1 cellular context compared by ENCODE assay signal in the genomic region with DNA sequence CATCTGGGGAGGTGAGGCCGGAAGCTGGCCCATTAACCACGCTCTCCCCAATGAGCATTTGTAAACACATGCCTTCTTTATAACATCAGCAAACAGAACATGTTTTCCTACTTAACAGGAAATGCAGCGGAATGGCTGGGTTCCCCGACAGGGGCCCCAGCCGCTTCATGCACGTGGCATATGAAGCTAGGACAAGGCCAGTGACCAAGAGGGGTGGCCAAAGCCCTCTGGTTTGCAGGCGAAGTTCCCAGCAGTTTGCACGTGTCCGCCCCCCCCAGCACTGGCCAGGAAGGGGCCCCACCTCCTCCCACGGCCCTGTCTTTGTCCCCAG.
TF ChIP-seq lines count a peak whose summit lies in the region.

No MANE protein-coding gene starts in this region.

TF ChIP-seq in HepG2, 621 proteins besides CTCF, POLR2A, EP300 and RAD21 (continued from another document and continues in another):
- TF ChIP-seq ZNF329 (CRISPR knock-in tag; IDR thresholded peaks at IDR 0.05; ENCODE audit: low read depth) (peak; percentile 34; the same call in 1 of the 2 replicates), ZMAT3 (CRISPR knock-in tag; conservative IDR thresholded peaks at IDR 0.05) (peak; percentile 66; the same call in 1 of the 2 replicates), ZNF362 (CRISPR knock-in tag; IDR thresholded peaks at IDR 0.05; ENCODE audit: borderline replicate concordance) (no peak), MIXL1 (CRISPR knock-in tag; IDR thresholded peaks at IDR 0.05) (peak; percentile 89), MAZ (IDR thresholded peaks at IDR 0.05; ENCODE audit: borderline replicate concordance, low read depth, low read length) (no peak), MAZ (CRISPR knock-in tag; IDR thresholded peaks at IDR 0.05; ENCODE audit: low read depth) (peak; percentile 68), ZNF256 (CRISPR knock-in tag; conservative IDR thresholded peaks at IDR 0.05) (no peak), LBX2 (CRISPR knock-in tag; IDR thresholded peaks at IDR 0.05; ENCODE audit: borderline replicate concordance) (peak; percentile 76; the same call in 1 of the 2 replicates), SMC3 (IDR thresholded peaks at IDR 0.05; ENCODE audit: low read length) (no peak), THYN1 (CRISPR knock-in tag; IDR thresholded peaks at IDR 0.05; ENCODE audit: borderline replicate concordance, low read depth) (no peak), SNAPC5 (CRISPR knock-in tag; IDR thresholded peaks at IDR 0.05; ENCODE audit: borderline replicate concordance) (0 out of 2 replicates have a peak, but pooled peaks have one; percentile 47), ONECUT2 (CRISPR knock-in tag; IDR thresholded peaks at IDR 0.05) (peak; percentile 34; the same call in 1 of the 2 replicates), ZNF670 (CRISPR knock-in tag; IDR thresholded peaks at IDR 0.05; ENCODE audit: borderline replicate concordance) (peak; percentile 84; the same call in 1 of the 2 replicates), TBX2 (CRISPR knock-in tag; IDR thresholded peaks at IDR 0.05; ENCODE audit: borderline replicate concordance) (peak; percentile 91; the same call in 1 of the 2 replicates), ESRRA (CRISPR knock-in tag; IDR thresholded peaks at IDR 0.05; ENCODE audit: low read depth) (no peak), ZNF264 (CRISPR knock-in tag; IDR thresholded peaks at IDR 0.05) (peak; percentile 92), ZNF460 (CRISPR knock-in tag; IDR thresholded peaks at IDR 0.05; ENCODE audit: borderline replicate concordance) (no peak), ZNF263 (CRISPR knock-in tag; IDR thresholded peaks at IDR 0.05) (0 out of 2 replicates have a peak, but pooled peaks have one; percentile 23), ZNF570 (CRISPR knock-in tag; IDR thresholded peaks at IDR 0.05; ENCODE audit: borderline replicate concordance) (no peak), YEATS2 (CRISPR knock-in tag; IDR thresholded peaks at IDR 0.05; ENCODE audit: borderline replicate concordance) (peak; percentile 37; the same call in 1 of the 2 replicates), ZSCAN22 (CRISPR knock-in tag; IDR thresholded peaks at IDR 0.05) (no peak), MXI1 (IDR thresholded peaks at IDR 0.05; ENCODE audit: borderline replicate concordance, low read depth, low read length) (peak; percentile 68; the same call in 1 of the 3 replicates), ZNF772 (CRISPR knock-in tag; IDR thresholded peaks at IDR 0.05) (peak; percentile 86; the same call in 1 of the 2 replicates), MED1 (CRISPR knock-in tag; IDR thresholded peaks at IDR 0.05) (peak; percentile 89), ZMYM2 (CRISPR knock-in tag; IDR thresholded peaks at IDR 0.05) (0 out of 2 replicates have a peak, but pooled peaks have one; percentile 66), RNF2 (conservative IDR thresholded peaks at IDR 0.05; ENCODE audit: low read depth) (peak; percentile 95), FOXA3 (CRISPR knock-in tag; IDR thresholded peaks at IDR 0.05) (peak; percentile 90), ZNF776 (CRISPR knock-in tag; IDR thresholded peaks at IDR 0.05) (peak; percentile 70; the same call in 1 of the 2 replicates), SRSF4 (IDR thresholded peaks at IDR 0.05; ENCODE audit: low read depth, low read length, poor library complexity, severe bottlenecking) (no peak), ZFP82 (CRISPR knock-in tag; IDR thresholded peaks at IDR 0.05; ENCODE audit: borderline replicate concordance) (0 out of 2 replicates have a peak, but pooled peaks have one; percentile 51), NR0B2 (CRISPR knock-in tag; IDR thresholded peaks at IDR 0.05) (no peak), BCL3 (CRISPR knock-in tag; IDR thresholded peaks at IDR 0.05) (0 out of 2 replicates have a peak, but pooled peaks have one; percentile 53), ZNF383 (CRISPR knock-in tag; IDR thresholded peaks at IDR 0.05; ENCODE audit: borderline replicate concordance) (no peak), STAG1 (CRISPR knock-in tag; IDR thresholded peaks at IDR 0.05) (no peak), SPEN (CRISPR knock-in tag; IDR thresholded peaks at IDR 0.05; ENCODE audit: low read depth) (peak; percentile 84), ZFAT (CRISPR knock-in tag; conservative IDR thresholded peaks at IDR 0.05) (no peak), KDM6A (CRISPR knock-in tag; IDR thresholded peaks at IDR 0.05; ENCODE audit: low read depth) (peak; percentile 71; the same call in 1 of the 2 replicates), NFKB2 (CRISPR knock-in tag; IDR thresholded peaks at IDR 0.05; ENCODE audit: borderline replicate concordance) (peak; percentile 62; the same call in 1 of the 2 replicates), ZNF552 (CRISPR knock-in tag; IDR thresholded peaks at IDR 0.05; ENCODE audit: borderline replicate concordance) (no peak), BHLHE40 (IDR thresholded peaks at IDR 0.05; ENCODE audit: low read length) (peak; percentile 93), HNRNPLL (IDR thresholded peaks at IDR 0.05; ENCODE audit: low read depth, low read length, poor library complexity, severe bottlenecking) (peak; percentile 12), MED13 (CRISPR knock-in tag; IDR thresholded peaks at IDR 0.05) (no peak), SRF (IDR thresholded peaks at IDR 0.05; ENCODE audit: low read depth, low read length) (no peak), GATA4 (IDR thresholded peaks at IDR 0.05; ENCODE audit: borderline replicate concordance, low read depth) (0 out of 2 replicates have a peak, but pooled peaks have one; percentile 56), ZNF614 (CRISPR knock-in tag; IDR thresholded peaks at IDR 0.05; ENCODE audit: borderline replicate concordance) (peak; percentile 79; the same call in 1 of the 2 replicates), ETV6 (CRISPR knock-in tag; conservative IDR thresholded peaks at IDR 0.05) (peak; percentile 77; the same call in 1 of the 2 replicates)
- TF ChIP-seq, protein P1, sequence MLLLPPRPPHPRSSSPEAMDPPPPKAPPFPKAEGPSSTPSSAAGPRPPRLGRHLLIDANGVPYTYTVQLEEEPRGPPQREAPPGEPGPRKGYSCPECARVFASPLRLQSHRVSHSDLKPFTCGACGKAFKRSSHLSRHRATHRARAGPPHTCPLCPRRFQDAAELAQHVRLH (CRISPR knock-in tag; IDR thresholded peaks at IDR 0.05; ENCODE audit: borderline replicate concordance, low read depth) = peak; percentile 61; the same call in 1 of the 2 replicates
- TF ChIP-seq, protein P2, sequence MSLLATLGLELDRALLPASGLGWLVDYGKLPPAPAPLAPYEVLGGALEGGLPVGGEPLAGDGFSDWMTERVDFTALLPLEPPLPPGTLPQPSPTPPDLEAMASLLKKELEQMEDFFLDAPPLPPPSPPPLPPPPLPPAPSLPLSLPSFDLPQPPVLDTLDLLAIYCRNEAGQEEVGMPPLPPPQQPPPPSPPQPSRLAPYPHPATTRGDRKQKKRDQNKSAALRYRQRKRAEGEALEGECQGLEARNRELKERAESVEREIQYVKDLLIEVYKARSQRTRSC (CRISPR knock-in tag; IDR thresholded peaks at IDR 0.05; ENCODE audit: low read depth) = no peak
- TF ChIP-seq, protein P3, sequence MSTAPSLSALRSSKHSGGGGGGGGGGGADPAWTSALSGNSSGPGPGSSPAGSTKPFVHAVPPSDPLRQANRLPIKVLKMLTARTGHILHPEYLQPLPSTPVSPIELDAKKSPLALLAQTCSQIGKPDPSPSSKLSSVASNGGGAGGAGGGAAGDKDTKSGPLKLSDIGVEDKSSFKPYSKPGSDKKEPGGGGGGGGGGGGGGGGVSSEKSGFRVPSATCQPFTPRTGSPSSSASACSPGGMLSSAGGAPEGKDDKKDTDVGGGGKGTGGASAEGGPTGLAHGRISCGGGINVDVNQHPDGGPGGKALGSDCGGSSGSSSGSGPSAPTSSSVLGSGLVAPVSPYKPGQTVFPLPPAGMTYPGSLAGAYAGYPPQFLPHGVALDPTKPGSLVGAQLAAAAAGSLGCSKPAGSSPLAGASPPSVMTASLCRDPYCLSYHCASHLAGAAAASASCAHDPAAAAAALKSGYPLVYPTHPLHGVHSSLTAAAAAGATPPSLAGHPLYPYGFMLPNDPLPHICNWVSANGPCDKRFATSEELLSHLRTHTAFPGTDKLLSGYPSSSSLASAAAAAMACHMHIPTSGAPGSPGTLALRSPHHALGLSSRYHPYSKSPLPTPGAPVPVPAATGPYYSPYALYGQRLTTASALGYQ (CRISPR knock-in tag; IDR thresholded peaks at IDR 0.05) = 0 out of 2 replicates have a peak, but pooled peaks have one; percentile 53
- TF ChIP-seq, protein P4, sequence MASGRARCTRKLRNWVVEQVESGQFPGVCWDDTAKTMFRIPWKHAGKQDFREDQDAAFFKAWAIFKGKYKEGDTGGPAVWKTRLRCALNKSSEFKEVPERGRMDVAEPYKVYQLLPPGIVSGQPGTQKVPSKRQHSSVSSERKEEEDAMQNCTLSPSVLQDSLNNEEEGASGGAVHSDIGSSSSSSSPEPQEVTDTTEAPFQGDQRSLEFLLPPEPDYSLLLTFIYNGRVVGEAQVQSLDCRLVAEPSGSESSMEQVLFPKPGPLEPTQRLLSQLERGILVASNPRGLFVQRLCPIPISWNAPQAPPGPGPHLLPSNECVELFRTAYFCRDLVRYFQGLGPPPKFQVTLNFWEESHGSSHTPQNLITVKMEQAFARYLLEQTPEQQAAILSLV (CRISPR knock-in tag; IDR thresholded peaks at IDR 0.05; ENCODE audit: borderline replicate concordance) = no peak
- TF ChIP-seq, protein P5, sequence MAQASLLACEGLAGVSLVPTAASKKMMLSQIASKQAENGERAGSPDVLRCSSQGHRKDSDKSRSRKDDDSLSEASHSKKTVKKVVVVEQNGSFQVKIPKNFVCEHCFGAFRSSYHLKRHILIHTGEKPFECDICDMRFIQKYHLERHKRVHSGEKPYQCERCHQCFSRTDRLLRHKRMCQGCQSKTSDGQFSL (CRISPR knock-in tag; IDR thresholded peaks at IDR 0.05) = peak; percentile 97
- TF ChIP-seq, protein P6, sequence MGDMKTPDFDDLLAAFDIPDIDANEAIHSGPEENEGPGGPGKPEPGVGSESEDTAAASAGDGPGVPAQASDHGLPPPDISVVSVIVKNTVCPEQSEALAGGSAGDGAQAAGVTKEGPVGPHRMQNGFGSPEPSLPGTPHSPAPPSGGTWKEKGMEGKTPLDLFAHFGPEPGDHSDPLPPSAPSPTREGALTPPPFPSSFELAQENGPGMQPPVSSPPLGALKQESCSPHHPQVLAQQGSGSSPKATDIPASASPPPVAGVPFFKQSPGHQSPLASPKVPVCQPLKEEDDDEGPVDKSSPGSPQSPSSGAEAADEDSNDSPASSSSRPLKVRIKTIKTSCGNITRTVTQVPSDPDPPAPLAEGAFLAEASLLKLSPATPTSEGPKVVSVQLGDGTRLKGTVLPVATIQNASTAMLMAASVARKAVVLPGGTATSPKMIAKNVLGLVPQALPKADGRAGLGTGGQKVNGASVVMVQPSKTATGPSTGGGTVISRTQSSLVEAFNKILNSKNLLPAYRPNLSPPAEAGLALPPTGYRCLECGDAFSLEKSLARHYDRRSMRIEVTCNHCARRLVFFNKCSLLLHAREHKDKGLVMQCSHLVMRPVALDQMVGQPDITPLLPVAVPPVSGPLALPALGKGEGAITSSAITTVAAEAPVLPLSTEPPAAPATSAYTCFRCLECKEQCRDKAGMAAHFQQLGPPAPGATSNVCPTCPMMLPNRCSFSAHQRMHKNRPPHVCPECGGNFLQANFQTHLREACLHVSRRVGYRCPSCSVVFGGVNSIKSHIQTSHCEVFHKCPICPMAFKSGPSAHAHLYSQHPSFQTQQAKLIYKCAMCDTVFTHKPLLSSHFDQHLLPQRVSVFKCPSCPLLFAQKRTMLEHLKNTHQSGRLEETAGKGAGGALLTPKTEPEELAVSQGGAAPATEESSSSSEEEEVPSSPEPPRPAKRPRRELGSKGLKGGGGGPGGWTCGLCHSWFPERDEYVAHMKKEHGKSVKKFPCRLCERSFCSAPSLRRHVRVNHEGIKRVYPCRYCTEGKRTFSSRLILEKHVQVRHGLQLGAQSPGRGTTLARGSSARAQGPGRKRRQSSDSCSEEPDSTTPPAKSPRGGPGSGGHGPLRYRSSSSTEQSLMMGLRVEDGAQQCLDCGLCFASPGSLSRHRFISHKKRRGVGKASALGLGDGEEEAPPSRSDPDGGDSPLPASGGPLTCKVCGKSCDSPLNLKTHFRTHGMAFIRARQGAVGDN (CRISPR knock-in tag; IDR thresholded peaks at IDR 0.05) = peak; percentile 100
- TF ChIP-seq, protein P7, sequence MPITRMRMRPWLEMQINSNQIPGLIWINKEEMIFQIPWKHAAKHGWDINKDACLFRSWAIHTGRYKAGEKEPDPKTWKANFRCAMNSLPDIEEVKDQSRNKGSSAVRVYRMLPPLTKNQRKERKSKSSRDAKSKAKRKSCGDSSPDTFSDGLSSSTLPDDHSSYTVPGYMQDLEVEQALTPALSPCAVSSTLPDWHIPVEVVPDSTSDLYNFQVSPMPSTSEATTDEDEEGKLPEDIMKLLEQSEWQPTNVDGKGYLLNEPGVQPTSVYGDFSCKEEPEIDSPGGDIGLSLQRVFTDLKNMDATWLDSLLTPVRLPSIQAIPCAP (CRISPR knock-in tag; IDR thresholded peaks at IDR 0.05; ENCODE audit: low read depth) = no peak
